Comparison of ENCODE assay signal across 8 cellular contexts in the genomic region with DNA sequence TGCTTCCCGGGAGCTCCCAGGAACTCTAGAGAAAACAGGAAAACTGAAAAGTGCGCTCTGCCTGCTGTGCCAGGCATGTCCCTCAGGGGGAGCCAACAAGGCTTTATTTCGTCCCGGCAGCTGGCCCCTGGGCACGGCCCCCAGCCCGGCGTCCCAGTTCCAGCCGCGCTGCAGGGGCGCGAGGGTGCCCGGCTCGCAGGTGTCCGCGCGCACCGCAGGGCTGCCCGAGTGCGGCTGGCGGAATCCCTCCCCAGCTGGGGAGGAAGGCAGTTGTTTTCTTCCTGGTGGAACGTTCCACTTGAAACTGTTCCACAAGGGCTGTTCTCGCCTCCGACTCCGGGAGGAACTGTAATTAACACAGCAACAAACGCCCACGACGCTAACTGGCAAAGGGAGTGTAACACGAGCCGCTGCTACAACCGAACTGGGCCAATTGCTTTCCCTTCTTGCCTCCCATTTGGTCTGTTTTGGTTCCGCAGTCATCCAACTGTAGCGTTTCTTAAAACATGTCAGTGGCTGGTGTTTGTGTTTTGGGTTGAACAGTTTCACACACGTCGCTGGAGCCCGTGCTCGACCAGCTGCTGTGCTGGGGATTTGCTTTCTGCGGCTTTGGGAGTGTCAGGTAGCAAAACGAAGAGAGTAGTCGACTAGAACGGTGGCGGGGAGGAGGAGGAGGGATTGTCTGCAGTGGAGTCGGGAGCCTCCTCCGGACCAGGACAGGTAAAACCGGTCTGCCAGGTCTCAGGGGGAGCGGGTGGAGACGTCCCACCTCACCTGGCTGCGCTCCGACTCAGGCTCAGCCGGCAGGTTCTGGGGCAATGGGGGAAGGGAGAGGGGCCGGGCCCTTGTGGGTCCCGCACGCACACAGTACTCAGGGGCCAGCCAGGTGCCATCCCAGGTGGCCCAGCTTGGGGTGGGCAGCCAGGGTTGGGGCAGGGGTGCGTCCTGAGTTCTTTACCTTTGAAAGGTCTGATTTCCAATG.
A peak's percentile ranks its signal among the peaks of the same experiment; 100 is the strongest.
DNase-seq lines count a peak whose midpoint lies in the region; ATAC-seq, FAIRE-seq and TF ChIP-seq lines count a peak whose summit lies in the region.

No MANE protein-coding gene starts in this region.

- ATAC-seq in activated CD4-positive, alpha-beta T cell treated with anti-CD3 and anti-CD28 coated beads for 36 hours: peak; percentile 63

- no peaks in the 10 kb centered on the region for H3K36me3 ChIP-seq in Karpas-422 (ENCODE audit: insufficient read depth, low read length)

- peak overlapping the region; percentile 72 for H3K4me3 Mint-ChIP-seq in activated CD4-positive, alpha-beta T cell treated with anti-CD3 and anti-CD28 coated beads for 36 hours
- peak overlapping the region; percentile 92 for H3K4me3 Mint-ChIP-seq in progenitor cell of endocrine pancreas (ENCODE audit: low read depth)

- peak overlapping the region; percentile 45 for H3K4me2 ChIP-seq in Karpas-422 (ENCODE audit: low read depth, low read length, poor library complexity, severe bottlenecking)

- FAIRE-seq in H54 (lab: Jason Lieb, UNC) (no peak), RCC 7860 (lab: Jason Lieb, UNC) (no peak)

- no peaks in the 10 kb centered on the region for H3K79me2 ChIP-seq in Karpas-422 (ENCODE audit: low read length)

- peak overlapping the region; percentile 4 for H3K27ac Mint-ChIP-seq in activated CD4-positive, alpha-beta T cell treated with anti-CD3 and anti-CD28 coated beads for 36 hours
- peak overlapping the region; percentile 99 for H3K27ac Mint-ChIP-seq in progenitor cell of endocrine pancreas

- no peaks in the 10 kb centered on the region for H3K9me3 Mint-ChIP-seq in activated CD4-positive, alpha-beta T cell treated with anti-CD3 and anti-CD28 coated beads for 36 hours (ENCODE audit: low read depth)
- H3K9me3 Mint-ChIP-seq in progenitor cell of endocrine pancreas (ENCODE audit: low read depth): no peaks in the 10 kb centered on the region

- H3K9me2 ChIP-seq in Karpas-422 (replicated peaks; ENCODE audit: insufficient read depth, low read length): no peaks in the 10 kb centered on the region

- no peaks in the 10 kb centered on the region for H4K20me1 ChIP-seq in Karpas-422 (ENCODE audit: insufficient read depth, low read depth, low read length)

- H3K27me3 Mint-ChIP-seq in activated CD4-positive, alpha-beta T cell treated with anti-CD3 and anti-CD28 coated beads for 36 hours: peaks cover 48% of the 10 kb centered on the region
- H3K27me3 Mint-ChIP-seq in progenitor cell of endocrine pancreas: peaks cover 5% of the 10 kb centered on the region

- no peak overlapping the region for H3K9ac ChIP-seq in Karpas-422 (ENCODE audit: low read length)

- in situ Hi-C loops in astrocyte of the spinal cord (cut with HindIII; ENCODE audit: low sequenced_read_pairs): no loop called here

- no peaks in the 10 kb centered on the region for H3K36me3 Mint-ChIP-seq in activated CD4-positive, alpha-beta T cell treated with anti-CD3 and anti-CD28 coated beads for 36 hours (ENCODE audit: low read depth)
- no peaks in the 10 kb centered on the region for H3K36me3 Mint-ChIP-seq in progenitor cell of endocrine pancreas (ENCODE audit: insufficient read depth)

- POLR2A ChIA-PET in activated CD4-positive, alpha-beta T cell treated with anti-CD3 and anti-CD28 coated beads for 36 hours (lab: Charles Lee): no interaction called here

- H3K4me1 Mint-ChIP-seq in activated CD4-positive, alpha-beta T cell treated with anti-CD3 and anti-CD28 coated beads for 36 hours: peaks cover 10% of the 10 kb centered on the region
- peaks cover 31% of the 10 kb centered on the region for H3K4me1 Mint-ChIP-seq in progenitor cell of endocrine pancreas (ENCODE audit: low read depth)

- H3K27me3 ChIP-seq in Karpas-422 (ENCODE audit: low read length): no peaks in the 10 kb centered on the region

- H2AFZ ChIP-seq in Karpas-422 (ENCODE audit: low read length): no peak overlapping the region

- H3K4me3 ChIP-seq in Karpas-422 (ENCODE audit: low read length) (peak overlapping the region; percentile 23; the same call in 1 of the 2 replicates), astrocyte of the spinal cord (ENCODE audit: low read depth, low read length) (peak overlapping the region; percentile 37)

- H3K9me3 ChIP-seq in Karpas-422 (ENCODE audit: low read length): no peaks in the 10 kb centered on the region

- CTCF ChIA-PET in activated CD4-positive, alpha-beta T cell treated with anti-CD3 and anti-CD28 coated beads for 36 hours (lab: Charles Lee): interaction anchor here (0.6 to 3.0 kb wide), 14 partner anchors 10 to 1250 kb away, joined by 3 to 15 read pairs (median 3); a partner anchor contains a TSS

- H3K27ac ChIP-seq in Karpas-422 (ENCODE audit: low read length): no peak overlapping the region

- peaks cover 4% of the 10 kb centered on the region; the same call in 1 of the 2 replicates for H3K4me1 ChIP-seq in Karpas-422 (ENCODE audit: low read length)

- intact Hi-C loops in activated CD4-positive, alpha-beta T cell treated with anti-CD3 and anti-CD28 coated beads for 36 hours (cut with DNase I, micrococcal nuclease): loop anchor here in 1 of 2 experiments (1.0 kb wide), 1 partner anchor 125 kb away; no protein-coding TSS in a partner anchor

- DNase-seq in activated CD4-positive, alpha-beta T cell treated with anti-CD3 and anti-CD28 coated beads for 36 hours: peak; percentile 57
- no peak for DNase-seq in activated CD4-positive, alpha-beta T cell treated with anti-CD3 and anti-CD28 coated beads, Interleukin-2, amount 50 U/mL, for 4 hours
- DNase-seq in H54 (ENCODE audit: insufficient read length, low spot score) (peak; percentile 83), Karpas-422 (no peak), RCC 7860 (ENCODE audit: low spot score) (peak; percentile 52), astrocyte of the spinal cord (ENCODE audit: low read depth, low spot score) (peak; percentile 62), hippocampal formation (lab: John Stamatoyannopoulos, UW) (peak; percentile 38 to 53), progenitor cell of endocrine pancreas (ENCODE audit: low spot score, unreplicated experiment) (peak; percentile 88)

- TF ChIP-seq POLR2A in H54 (IDR thresholded peaks at IDR 0.05; ENCODE audit: low read depth, low read length): no peak

- TF ChIP-seq CTCF in astrocyte of the spinal cord (IDR thresholded peaks at IDR 0.05; ENCODE audit: low read depth, low read length) (peak; percentile 75), progenitor cell of endocrine pancreas (IDR thresholded peaks at IDR 0.05; ENCODE audit: unreplicated experiment) (peak; percentile 85)

Comparison
In these comparisons a context has a peak if more than half of its experiments do, and no peak if none do; other contexts are left out.
1. DNase-seq: peak in activated CD4-positive, alpha-beta T cell treated with anti-CD3 and anti-CD28 coated beads for 36 hours (single experiment), H54 (single experiment), RCC 7860 (single experiment), astrocyte of the spinal cord (single experiment), hippocampal formation (2 of 2) and progenitor cell of endocrine pancreas (single experiment); none in activated CD4-positive, alpha-beta T cell treated with anti-CD3 and anti-CD28 coated beads, Interleukin-2, amount 50 U/mL, for 4 hours (0 of 2) and Karpas-422 (single experiment).